Comparison of ENCODE assay signal across 8 cellular contexts in genomic region chr16:89343501-89344291, GRCh38.
A peak's percentile ranks its signal among the peaks of the same experiment; 100 is the strongest.
DNase-seq lines count a peak whose midpoint lies in the region; ATAC-seq and TF ChIP-seq lines count a peak whose summit lies in the region.
"Had no signal": no experiment of that assay in that cellular context is flagged by ENCODE, and none has a peak within 500 bp of the region (broad histone marks: within the 10 kb centered on the region; RNA-seq: fewer than 3 reads in every experiment).

No MANE protein-coding gene starts in this region.

- peak overlapping the region; percentile 73 for H3K27ac ChIP-seq in prostate gland

- H3K4me3 ChIP-seq in prostate gland, result no peak overlapping the region

- H3K4me1 ChIP-seq in prostate gland (replicated peaks), result peaks cover 20% of the 10 kb centered on the region

- 55% methylated on average over 34 of the region's 34 CpGs for WGBS in prostate gland

- no peaks in the 10 kb centered on the region for H3K27me3 ChIP-seq in prostate gland (replicated peaks; ENCODE audit: insufficient read depth)

- intact Hi-C loops in prostate gland (cut with DNase I), result loop anchor here (5.0 kb wide), 1 partner anchor 164 kb away; the partner anchor contains the start of gene SPG7

- peak; percentile 14 for TF ChIP-seq POLR2A in prostate gland (IDR thresholded peaks at IDR 0.05)

- no peaks in the 10 kb centered on the region for H3K9me3 ChIP-seq in prostate gland

- peak; percentile 12 for ATAC-seq in esophagus mucosa
- no peak for ATAC-seq in left lobe of liver
- ATAC-seq in GM21723 (IDR thresholded peaks at IDR 0.05; ENCODE audit: unreplicated experiment), result no peak
- no peak for ATAC-seq in GM19023 (IDR thresholded peaks at IDR 0.05; ENCODE audit: unreplicated experiment)

- H3K36me3 ChIP-seq in prostate gland, result no peaks in the 10 kb centered on the region

- DNase-seq in GM03348 (ENCODE audit: low spot score) (peak; percentile 37), NCI-H1694 (lab: John Stamatoyannopoulos, UW) (peak; percentile 84), prostate gland (ENCODE audit: low spot score) (no peak), left lobe of liver (ENCODE audit: low spot score) (no peak)
- DNase-seq: NCI-H187 had no signal

- no peak for TF ChIP-seq CTCF in prostate gland (IDR thresholded peaks at IDR 0.05)

Comparison
In these comparisons a context has a peak if more than half of its experiments do, and no peak if none do; other contexts are left out.
1. DNase-seq: peak in GM03348 (single experiment) and NCI-H1694 (single experiment); none in prostate gland (single experiment) and left lobe of liver (single experiment).